13 cellular contexts compared by ENCODE assay signal in genomic region chrX:124555036-124555595, GRCh38.
A peak's percentile ranks its signal among the peaks of the same experiment; 100 is the strongest.
DNase-seq lines count a peak whose midpoint lies in the region; ATAC-seq, FAIRE-seq and TF ChIP-seq lines count a peak whose summit lies in the region.
"Had no signal": no experiment of that assay in that cellular context is flagged by ENCODE, and none has a peak within 500 bp of the region (broad histone marks: within the 10 kb centered on the region; RNA-seq: fewer than 3 reads in every experiment).

No MANE protein-coding gene starts in this region.

- peak; percentile 15 for FAIRE-seq in endothelial cell of umbilical vein (lab: Jason Lieb, UNC)
- FAIRE-seq: D721Med had no signal

- DNase-seq in GM04503 (ENCODE audit: low read depth) (peak; percentile 31), PC-9 (peak in 1 of 2 experiments; percentile 72), endothelial cell of umbilical vein (ENCODE audit: low read depth, low spot score) (no peak), trophoblast cell (peak; percentile 1 to 41), left cardiac atrium (no peak), T-helper 1 cell (no peak), NCI-H345 treated with DMSO at 0.1 percent for 48 hours (lab: John Stamatoyannopoulos, UW; ENCODE audit: unreplicated experiment) (no peak)
- DNase-seq: activated CD4-positive, alpha-beta T cell treated with anti-CD3 and anti-CD28 coated beads for 1 hour; NCI-H2081 treated with DMSO at 0.1 percent for 48 hours; occipital lobe; tibial artery had no signal

- no CpG with 5 or more reads among the region's 2 CpGs for WGBS in trophoblast cell (ENCODE audit: extremely low coverage, insufficient coverage, insufficient read length)

- H3K4me2 ChIP-seq in PC-9 (0 out of 2 replicates have a peak overlapping the region, but pooled peaks have one; percentile 12), endothelial cell of umbilical vein (ENCODE audit: insufficient read depth, low read length) (no peak overlapping the region), trophoblast cell (ENCODE audit: low read length) (no peak overlapping the region)

- no peak for ATAC-seq in left cardiac atrium
- no peak for ATAC-seq in GM21381 (IDR thresholded peaks at IDR 0.05; ENCODE audit: unreplicated experiment)

- no peaks in the 10 kb centered on the region for H3K9me2 ChIP-seq in PC-9 (ENCODE audit: insufficient read depth)

- H3K4me1 ChIP-seq in PC-9 (replicated peaks; ENCODE audit: insufficient read depth): peaks cover 12% of the 10 kb centered on the region; the same call in 1 of the 2 replicates
- no peaks in the 10 kb centered on the region for H3K4me1 ChIP-seq in endothelial cell of umbilical vein (ENCODE audit: control insufficient read depth, extremely low read depth, insufficient read depth, low read length)
- H3K4me1 ChIP-seq in trophoblast cell (ENCODE audit: control insufficient read depth in 1 of 2, insufficient read depth in 2 of 2, low read length in 2 of 2): no peaks in the 10 kb centered on the region
- H3K4me1 ChIP-seq: tibial artery had no signal

- peak overlapping the region; percentile 36; the same call in 1 of the 2 replicates for H3K27ac ChIP-seq in PC-9
- no peak overlapping the region for H3K27ac ChIP-seq in endothelial cell of umbilical vein (ENCODE audit: insufficient read depth, low read depth, low read length)
- peak overlapping the region; percentile 34 for H3K27ac ChIP-seq in trophoblast cell (ENCODE audit: low read depth, low read length)
- H3K27ac ChIP-seq: tibial artery had no signal

- intact Hi-C loops in PC-9 (cut with micrococcal nuclease; ENCODE audit: unreplicated experiment) (no loop called here), endothelial cell of umbilical vein (cut with micrococcal nuclease) (no loop called here), left cardiac atrium (cut with DNase I) (no loop called here)

- H3K9ac ChIP-seq in endothelial cell of umbilical vein (replicated peaks; ENCODE audit: extremely low read depth, insufficient read depth, low read length) (no peak overlapping the region), trophoblast cell (ENCODE audit: low read length) (no peak overlapping the region)

- no peaks in the 10 kb centered on the region for H4K20me1 ChIP-seq in PC-9 (ENCODE audit: insufficient read depth)
- H4K20me1 ChIP-seq in endothelial cell of umbilical vein (replicated peaks; ENCODE audit: control insufficient read depth, extremely low read depth, insufficient read depth, low read length): no peaks in the 10 kb centered on the region

- no peak overlapping the region for H2BK120ac ChIP-seq in trophoblast cell (ENCODE audit: insufficient read depth, low read length, poor library complexity)

- TF ChIP-seq POLR2A in endothelial cell of umbilical vein (IDR thresholded peaks at IDR 0.05; ENCODE audit: low read depth, low read length): no peak

- no peaks in the 10 kb centered on the region for H3K9me1 ChIP-seq in endothelial cell of umbilical vein (replicated peaks; ENCODE audit: control insufficient read depth, extremely low read depth, insufficient read depth, low read length)

- H4K91ac ChIP-seq in trophoblast cell (ENCODE audit: low read depth, low read length): no peak overlapping the region

- H3F3A ChIP-seq in PC-9 (ENCODE audit: insufficient read depth, low read depth): no peaks in the 10 kb centered on the region

- no peak overlapping the region for H4K8ac ChIP-seq in trophoblast cell (ENCODE audit: low read depth, low read length)

- H3K27me3 ChIP-seq in PC-9 (ENCODE audit: insufficient read depth, low read depth) (no peaks in the 10 kb centered on the region), endothelial cell of umbilical vein (ENCODE audit: control insufficient read depth in 2 of 2, insufficient read depth in 2 of 2, low read length in 2 of 2) (no peaks in the 10 kb centered on the region), trophoblast cell (ENCODE audit: insufficient read depth, low read length) (no peaks in the 10 kb centered on the region)
- H3K27me3 ChIP-seq: tibial artery had no signal

- H2AFZ ChIP-seq in PC-9: no peak overlapping the region; the same call in 1 of the 2 replicates
- no peak overlapping the region for H2AFZ ChIP-seq in endothelial cell of umbilical vein (ENCODE audit: low read depth, low read length)
- no peak overlapping the region for H2AFZ ChIP-seq in trophoblast cell (ENCODE audit: insufficient read depth, low read length, poor library complexity)

- no peak overlapping the region for H2BK5ac ChIP-seq in trophoblast cell (ENCODE audit: low read depth, low read length, poor library complexity)

- POLR2A ChIA-PET in PC-9 (lab: Charles Lee; ENCODE audit: unreplicated experiment): no interaction called here
- POLR2A ChIA-PET in endothelial cell of umbilical vein (lab: Charles Lee): no interaction called here

- H3K4ac ChIP-seq in trophoblast cell (ENCODE audit: low read depth, low read length): no peak overlapping the region

- H3K79me2 ChIP-seq in PC-9 (ENCODE audit: low read depth) (no peaks in the 10 kb centered on the region), endothelial cell of umbilical vein (ENCODE audit: control insufficient read depth, insufficient read depth, low read length) (no peaks in the 10 kb centered on the region), trophoblast cell (ENCODE audit: control insufficient read depth, insufficient read depth, low read length, poor library complexity) (no peaks in the 10 kb centered on the region)

- H3K9me3 ChIP-seq in PC-9 (ENCODE audit: insufficient read depth, low read depth): no peaks in the 10 kb centered on the region
- no peaks in the 10 kb centered on the region for H3K9me3 ChIP-seq in endothelial cell of umbilical vein (replicated peaks; ENCODE audit: control insufficient read depth, insufficient read depth, low read length)
- no peaks in the 10 kb centered on the region for H3K9me3 ChIP-seq in trophoblast cell (ENCODE audit: insufficient read depth, low read depth, low read length)
- H3K9me3 ChIP-seq: tibial artery had no signal

- H3K23ac ChIP-seq in trophoblast cell (ENCODE audit: low read length): no peak overlapping the region

- CTCF ChIA-PET in PC-9 (lab: Charles Lee) (no interaction called here), endothelial cell of umbilical vein (lab: Charles Lee) (no interaction called here)

- no peaks in the 10 kb centered on the region for H3K79me1 ChIP-seq in trophoblast cell (ENCODE audit: low read length)

- H3K4me3 ChIP-seq in PC-9 (no peak overlapping the region), endothelial cell of umbilical vein (replicated peaks in 1 of 3; ENCODE audit: insufficient read depth in 1 of 3, low read depth in 1 of 3, low read length in 3 of 3) (no peak overlapping the region), trophoblast cell (ENCODE audit: low read depth, low read length) (no peak overlapping the region)
- H3K4me3 ChIP-seq: tibial artery had no signal

- no peak overlapping the region for H3K18ac ChIP-seq in trophoblast cell (ENCODE audit: low read length)

- H2BK12ac ChIP-seq in trophoblast cell (ENCODE audit: low read length): no peak overlapping the region

- no peak overlapping the region for H4K12ac ChIP-seq in trophoblast cell (ENCODE audit: low read depth, low read length)

- H3K14ac ChIP-seq in trophoblast cell (ENCODE audit: low read length): no peak overlapping the region

- no peak overlapping the region for H2AK5ac ChIP-seq in trophoblast cell (ENCODE audit: low read length)

- dilution Hi-C loops in endothelial cell of umbilical vein (cut with MboI; ENCODE audit: extremely low pct_ligation_motif_present, low sequenced_read_pairs): no loop called here

- no peaks in the 10 kb centered on the region for H3K36me3 ChIP-seq in PC-9 (ENCODE audit: low read depth)
- H3K36me3 ChIP-seq in endothelial cell of umbilical vein (ENCODE audit: control insufficient read depth in 2 of 2, extremely low read depth in 1 of 2, insufficient read depth in 2 of 2, low read length in 2 of 2): no peaks in the 10 kb centered on the region
- no peaks in the 10 kb centered on the region for H3K36me3 ChIP-seq in trophoblast cell (ENCODE audit: control insufficient read depth in 1 of 2, insufficient read depth in 2 of 2, low read length in 2 of 2)
- H3K36me3 ChIP-seq: tibial artery had no signal

- BruUV-seq in PC-9 (replicated peaks; lab: Mats Ljungman, UMichigan) (no TSS peak), endothelial cell of umbilical vein (replicated peaks; lab: Mats Ljungman, UMichigan) (no TSS peak)

- TF ChIP-seq CTCF in PC-9 (conservative IDR thresholded peaks at IDR 0.05): no peak
- no peak for TF ChIP-seq CTCF in endothelial cell of umbilical vein (IDR thresholded peaks at IDR 0.05; ENCODE audit: extremely low read depth in 1 of 2, insufficient read depth in 1 of 2, low read depth in 1 of 2, low read length in 2 of 2)

TF ChIP-seq in endothelial cell of umbilical vein, 7 proteins besides CTCF, POLR2A, EP300 and RAD21:
- no peak for TF ChIP-seq MAX (IDR thresholded peaks at IDR 0.05; ENCODE audit: insufficient read depth, insufficient read length)
- no peak for TF ChIP-seq MYC (IDR thresholded peaks at IDR 0.05; ENCODE audit: low read depth, low read length)
- no peak for TF ChIP-seq JUN (IDR thresholded peaks at IDR 0.05; ENCODE audit: borderline replicate concordance, insufficient read depth, insufficient read length, low read depth)
- no peak for TF ChIP-seq GATA2 (IDR thresholded peaks at IDR 0.05; ENCODE audit: insufficient read depth, insufficient read length, low read depth, low read length)
- peak; percentile 12 for TF ChIP-seq FOS (IDR thresholded peaks at IDR 0.05; ENCODE audit: borderline replicate concordance, insufficient read depth, low read length)

Comparison
In these comparisons a context has a peak if more than half of its experiments do, and no peak if none do; other contexts are left out.
1. DNase-seq: peak in GM04503 (single experiment) and trophoblast cell (2 of 2); none in endothelial cell of umbilical vein (single experiment), left cardiac atrium (single experiment), T-helper 1 cell (0 of 5) and NCI-H345 treated with DMSO at 0.1 percent for 48 hours (single experiment).